ENCODE assay signal across 25 cellular contexts in genomic region chr7:77284005-77284404, GRCh38.
"Had no signal": no experiment of that assay in that cellular context is flagged by ENCODE, and none has a peak within 500 bp of the region (broad histone marks: within the 10 kb centered on the region; RNA-seq: fewer than 3 reads in every experiment).

No MANE protein-coding gene starts in this region.

- H3K36me3 ChIP-seq: gastrocnemius medialis had no signal

- H3K27me3 ChIP-seq: dorsolateral prefrontal cortex, esophagus squamous epithelium, gastrocnemius medialis, sigmoid colon, tibial artery had no signal

- H3K9me3 ChIP-seq: esophagus squamous epithelium, gastrocnemius medialis, sigmoid colon, tibial artery had no signal

- H3K27ac ChIP-seq: dorsolateral prefrontal cortex, esophagus squamous epithelium, gastrocnemius medialis, tibial artery had no signal

- H3K9me3 Mint-ChIP-seq: activated T-cell treated with anti-CD3 and anti-CD28 coated beads, Interleukin-2, amount 50 U/mL, for 24 hours; central memory CD8-positive, alpha-beta T cell; nephron progenitor cell had no signal

- H3K4me3 ChIP-seq: dorsolateral prefrontal cortex, esophagus squamous epithelium, gastrocnemius medialis, smooth muscle cell, tibial artery had no signal

- DNase-seq: activated CD4-positive, alpha-beta T cell treated with anti-CD3 and anti-CD28 coated beads for 36 hours; activated CD4-positive, alpha-beta T cell treated with anti-CD3 and anti-CD28 coated beads, Interleukin-2, amount 50 U/mL, for 4 hours; activated CD8-positive, alpha-beta memory T cell treated with anti-CD3 and anti-CD28 coated beads for 24 hours; activated CD8-positive, alpha-beta memory T cell treated with anti-CD3 and anti-CD28 coated beads, Interleukin-2, amount 50 U/mL, for 4 hours; activated T-cell treated with anti-CD3 and anti-CD28 coated beads, Interleukin-2, amount 50 U/mL, for 24 hours; dorsolateral prefrontal cortex; esophagus squamous epithelium; gastrocnemius medialis; hypothalamus; left cardiac atrium; nephron progenitor cell; occipital lobe; retina; sigmoid colon; stimulated activated CD4-positive, alpha-beta T cell treated with anti-CD3 and anti-CD28 coated beads, Interleukin-2, amount 100 ng/mL, for 48 hours; stimulated activated CD8-positive, alpha-beta memory T cell treated with anti-CD3 and anti-CD28 coated beads, Interleukin-4, amount 100 ng/mL, for 48 hours; stimulated activated naive B cell treated with anti-CD40 and anti-IgM and Interleukin-4, amounts not matched to agents 10 μg/mL and 1 μg/mL and 100 μg/mL, for 72 hours; T-helper 9 cell; tibial artery had no signal

- H3K27ac Mint-ChIP-seq: activated CD4-positive, alpha-beta T cell treated with anti-CD3 and anti-CD28 coated beads for 36 hours; activated naive CD4-positive, alpha-beta T cell treated with anti-CD3 and anti-CD28 coated beads, Interleukin-2, amount 50 U/mL, for 72 hours; activated T-cell treated with anti-CD3 and anti-CD28 coated beads, Interleukin-2, amount 50 U/mL, for 24 hours; activated T-helper 17 cell treated with anti-CD3 and anti-CD28 coated beads, Interleukin-2, amount 50 U/mL, for 72 hours; memory B cell; nephron progenitor cell; stimulated activated naive B cell treated with anti-CD40 and anti-IgM and Interleukin-4, amounts not matched to agents 10 μg/mL and 1 μg/mL and 100 μg/mL, for 72 hours; WTC11 had no signal

- ATAC-seq: activated CD4-positive, alpha-beta T cell treated with anti-CD3 and anti-CD28 coated beads for 36 hours; activated naive CD4-positive, alpha-beta T cell treated with anti-CD3 and anti-CD28 coated beads, Interleukin-2, amount 50 U/mL, for 72 hours; activated T-helper 17 cell treated with anti-CD3 and anti-CD28 coated beads, Interleukin-2, amount 50 U/mL, for 72 hours; gastrocnemius medialis; left cardiac atrium; stimulated activated naive B cell treated with anti-CD40 and anti-IgM and Interleukin-4, amounts not matched to agents 10 μg/mL and 1 μg/mL and 100 μg/mL, for 72 hours; WTC11 had no signal

- H3K36me3 Mint-ChIP-seq: WTC11 had no signal

- H3K4me1 Mint-ChIP-seq: activated CD4-positive, alpha-beta T cell treated with anti-CD3 and anti-CD28 coated beads for 36 hours; activated T-helper 17 cell treated with anti-CD3 and anti-CD28 coated beads, Interleukin-2, amount 50 U/mL, for 72 hours; central memory CD8-positive, alpha-beta T cell; WTC11 had no signal

- H3K27me3 Mint-ChIP-seq: activated CD4-positive, alpha-beta T cell treated with anti-CD3 and anti-CD28 coated beads for 36 hours; activated T-cell treated with anti-CD3 and anti-CD28 coated beads, Interleukin-2, amount 50 U/mL, for 24 hours; activated T-helper 17 cell treated with anti-CD3 and anti-CD28 coated beads, Interleukin-2, amount 50 U/mL, for 72 hours; central memory CD8-positive, alpha-beta T cell; memory B cell; stimulated activated naive B cell treated with anti-CD40 and anti-IgM and Interleukin-4, amounts not matched to agents 10 μg/mL and 1 μg/mL and 100 μg/mL, for 72 hours had no signal

- H3K4me3 Mint-ChIP-seq: activated CD4-positive, alpha-beta T cell treated with anti-CD3 and anti-CD28 coated beads for 36 hours; activated T-cell treated with anti-CD3 and anti-CD28 coated beads, Interleukin-2, amount 50 U/mL, for 24 hours; activated T-helper 17 cell treated with anti-CD3 and anti-CD28 coated beads, Interleukin-2, amount 50 U/mL, for 72 hours; central memory CD8-positive, alpha-beta T cell; memory B cell; nephron progenitor cell; stimulated activated naive B cell treated with anti-CD40 and anti-IgM and Interleukin-4, amounts not matched to agents 10 μg/mL and 1 μg/mL and 100 μg/mL, for 72 hours; WTC11 had no signal
